In the genomic region with DNA sequence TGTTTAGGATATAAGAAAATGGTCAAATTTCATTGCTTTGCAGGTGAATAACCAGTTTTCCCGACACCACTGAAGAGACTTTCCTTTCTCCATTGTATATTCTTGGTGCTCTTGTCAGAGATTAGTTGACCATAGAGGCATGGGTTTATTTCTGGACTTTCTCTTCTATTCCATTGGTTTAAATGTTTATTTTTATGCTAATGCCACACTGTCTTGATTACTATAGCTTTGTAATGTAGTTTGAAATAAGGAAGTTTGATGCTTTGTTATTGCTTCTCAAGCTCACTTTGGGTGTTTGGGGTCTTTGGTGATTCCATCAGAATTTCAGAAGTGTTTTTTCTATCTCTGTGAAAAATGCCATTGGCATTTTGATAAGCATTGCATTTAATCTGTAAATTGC, we compare ENCODE assay signal across 8 cellular contexts.
"Had no signal": no experiment of that assay in that cellular context is flagged by ENCODE, and none has a peak within 500 bp of the region (broad histone marks: within the 10 kb centered on the region; RNA-seq: fewer than 3 reads in every experiment).

No MANE protein-coding gene starts in this region.

- H3K4me3 Mint-ChIP-seq: IgD-negative memory B cell had no signal

- H3K4me2 ChIP-seq: KMS-11 had no signal

- DNase-seq: IMR-90, KBM-7, KG1 had no signal

- H3K36me3 Mint-ChIP-seq: IgD-negative memory B cell had no signal

- H3K9ac ChIP-seq: KMS-11 had no signal

- ATAC-seq: HepG2 had no signal

- H3K27me3 Mint-ChIP-seq: IgD-negative memory B cell had no signal

- H3K27ac ChIP-seq: HL-60, KMS-11 had no signal

- FAIRE-seq: HepG2, HTR-8/SVneo had no signal
